ENCODE assay signal across 1 cellular context in genomic region chr11:111840143-111840542, GRCh38.
TF ChIP-seq lines count a peak whose summit lies in the region.

No MANE protein-coding gene starts in this region.

TF ChIP-seq in HepG2, 621 proteins besides CTCF, POLR2A, EP300 and RAD21 (continued from another document):
- TF ChIP-seq PATZ1 (CRISPR knock-in tag; IDR thresholded peaks at IDR 0.05): 0 out of 2 replicates have a peak, but pooled peaks have one; percentile 18
- TF ChIP-seq KDM2A (CRISPR knock-in tag; IDR thresholded peaks at IDR 0.05; ENCODE audit: borderline replicate concordance, low read depth): no peak
- no peak for TF ChIP-seq FUBP1 (CRISPR knock-in tag; IDR thresholded peaks at IDR 0.05; ENCODE audit: borderline replicate concordance)
- peak; percentile 74; the same call in 1 of the 2 replicates for TF ChIP-seq SALL1 (CRISPR knock-in tag; IDR thresholded peaks at IDR 0.05)
- TF ChIP-seq CREM (IDR thresholded peaks at IDR 0.05): peak; percentile 53; the same call in 1 of the 2 replicates
- TF ChIP-seq CREM (CRISPR knock-in tag; IDR thresholded peaks at IDR 0.05): no peak
- TF ChIP-seq NR2F1 (CRISPR knock-in tag; IDR thresholded peaks at IDR 0.05): peak in 1 of 2 experiments; percentile 22; a peak in 2 of 4 replicates
- TF ChIP-seq TARDBP (CRISPR knock-in tag; IDR thresholded peaks at IDR 0.05): peak; percentile 67; the same call in 1 of the 2 replicates
- TF ChIP-seq IKZF5 (CRISPR knock-in tag; IDR thresholded peaks at IDR 0.05): peak; percentile 57; the same call in 1 of the 2 replicates
- peak; percentile 87 for TF ChIP-seq ARID3A (IDR thresholded peaks at IDR 0.05; ENCODE audit: low read depth, low read length)
- TF ChIP-seq TEAD3 (CRISPR knock-in tag; optimal IDR thresholded peaks at IDR 0.05; ENCODE audit: borderline replicate concordance): peak; percentile 92
- peak; percentile 78 for TF ChIP-seq RARA (CRISPR knock-in tag; IDR thresholded peaks at IDR 0.05)
- TF ChIP-seq YY1 (IDR thresholded peaks at IDR 0.05; ENCODE audit: insufficient read depth, insufficient replicate concordance, low read depth, low read length): no peak
- no peak for TF ChIP-seq ZSCAN29 (CRISPR knock-in tag; conservative IDR thresholded peaks at IDR 0.05)
- TF ChIP-seq ZBTB37 (CRISPR knock-in tag; IDR thresholded peaks at IDR 0.05): peak; percentile 52; the same call in 1 of the 2 replicates
- TF ChIP-seq ZSCAN25 (CRISPR knock-in tag; IDR thresholded peaks at IDR 0.05): peak; percentile 59; the same call in 1 of the 2 replicates
- TF ChIP-seq ARID5B (CRISPR knock-in tag; IDR thresholded peaks at IDR 0.05): peak; percentile 94
- TF ChIP-seq ZNF33A (CRISPR knock-in tag; IDR thresholded peaks at IDR 0.05; ENCODE audit: borderline replicate concordance): no peak
- TF ChIP-seq KLF6 (CRISPR knock-in tag; IDR thresholded peaks at IDR 0.05): no peak
- TF ChIP-seq ZNF614 (CRISPR knock-in tag; IDR thresholded peaks at IDR 0.05; ENCODE audit: borderline replicate concordance): peak; percentile 28; the same call in 1 of the 2 replicates
- no peak for TF ChIP-seq ZNF773 (CRISPR knock-in tag; IDR thresholded peaks at IDR 0.05; ENCODE audit: borderline replicate concordance)
- peak; percentile 66; the same call in 1 of the 2 replicates for TF ChIP-seq HDAC1 (CRISPR knock-in tag; IDR thresholded peaks at IDR 0.05)
- peak; percentile 62; the same call in 1 of the 2 replicates for TF ChIP-seq MIER3 (CRISPR knock-in tag; IDR thresholded peaks at IDR 0.05; ENCODE audit: borderline replicate concordance)
- 0 out of 2 replicates have a peak, but pooled peaks have one; percentile 15 for TF ChIP-seq ZNF792 (CRISPR knock-in tag; IDR thresholded peaks at IDR 0.05)
- peak; percentile 95 for TF ChIP-seq GATAD2A (CRISPR knock-in tag; IDR thresholded peaks at IDR 0.05)
- peak; percentile 52; the same call in 1 of the 2 replicates for TF ChIP-seq NR2F2 (IDR thresholded peaks at IDR 0.05; ENCODE audit: borderline replicate concordance, low read depth)
- no peak for TF ChIP-seq KDM4B (CRISPR knock-in tag; IDR thresholded peaks at IDR 0.05)
- peak; percentile 83; the same call in 1 of the 2 replicates for TF ChIP-seq NCOR1 (IDR thresholded peaks at IDR 0.05; ENCODE audit: borderline replicate concordance, low read length)
- TF ChIP-seq HOXA3 (CRISPR knock-in tag; IDR thresholded peaks at IDR 0.05): peak; percentile 21; the same call in 1 of the 2 replicates
- peak; percentile 82 for TF ChIP-seq PAXIP1 (CRISPR knock-in tag; conservative IDR thresholded peaks at IDR 0.05)
- TF ChIP-seq FOXP1 (IDR thresholded peaks at IDR 0.05): peak; percentile 91
- peak; percentile 95 for TF ChIP-seq FOXP1 (CRISPR knock-in tag; IDR thresholded peaks at IDR 0.05)
- TF ChIP-seq FOXA1 (IDR thresholded peaks at IDR 0.05): peak; percentile 52; the same call in 1 of the 2 replicates
- TF ChIP-seq FOXA1 (CRISPR knock-in tag; IDR thresholded peaks at IDR 0.05): peak; percentile 49
- no peak for TF ChIP-seq PRDM10 (CRISPR knock-in tag; IDR thresholded peaks at IDR 0.05; ENCODE audit: low read depth)
- peak; percentile 92 for TF ChIP-seq CEBPB (IDR thresholded peaks at IDR 0.05; ENCODE audit: borderline replicate concordance, low read depth, low read length)
- peak; percentile 82 for TF ChIP-seq SOX5 (CRISPR knock-in tag; IDR thresholded peaks at IDR 0.05; ENCODE audit: borderline replicate concordance)
- TF ChIP-seq KAT8 (CRISPR knock-in tag; IDR thresholded peaks at IDR 0.05): peak; percentile 75
- peak; percentile 74; the same call in 1 of the 2 replicates for TF ChIP-seq HNF4G (IDR thresholded peaks at IDR 0.05; ENCODE audit: borderline replicate concordance, low read depth, low read length)
- peak; percentile 46; the same call in 1 of the 2 replicates for TF ChIP-seq HNF4G (CRISPR knock-in tag; IDR thresholded peaks at IDR 0.05; ENCODE audit: borderline replicate concordance, low read depth)
- TF ChIP-seq ZNF24 (IDR thresholded peaks at IDR 0.05): 0 out of 2 replicates have a peak, but pooled peaks have one; percentile 15
- peak; percentile 56 for TF ChIP-seq PITX1 (CRISPR knock-in tag; IDR thresholded peaks at IDR 0.05)
